8 cellular contexts compared by ENCODE assay signal in genomic region chr16:21517263-21517662, GRCh38.
DNase-seq lines count a peak whose midpoint lies in the region; ATAC-seq and TF ChIP-seq lines count a peak whose summit lies in the region.
"Not testable (repeated sequence)": the region's sequence is repeated elsewhere in the genome, so short reads cannot be mapped to it uniquely, and the experiment has no call there.

No MANE protein-coding gene starts in this region.

- H3K27ac ChIP-seq in 22Rv1 = peak overlapping the region; percentile 86; the same call in 1 of the 2 replicates
- H3K27ac ChIP-seq in H9 (ENCODE audit: insufficient read length, low read depth, low read length); KMS-11: not testable (repeated sequence)
- peak overlapping the region; percentile 74 to 76 for H3K27ac ChIP-seq in ascending aorta
- H3K27ac ChIP-seq in heart right ventricle = peak overlapping the region in 7 of 10 donors; percentile 63 to 92 (median 76)
- peak overlapping the region; percentile 94 for H3K27ac ChIP-seq in psoas muscle

- H3K27me3 Mint-ChIP-seq in H9 (ENCODE audit: low read depth); T-helper 1 cell treated with Interleukin-12 subunit alpha and Interleukin-12 subunit beta and Interleukin-4 antibody, amounts not matched to agents 30 μg/mL and 1 μg/mL, for 36 hours (ENCODE audit: low read depth): not testable (repeated sequence)

- H3K4me1 Mint-ChIP-seq in H9 = peaks cover 41 to 53% of the 10 kb centered on the region in 2 experiments
- peaks cover 35% of the 10 kb centered on the region for H3K4me1 Mint-ChIP-seq in T-helper 1 cell treated with Interleukin-12 subunit alpha and Interleukin-12 subunit beta and Interleukin-4 antibody, amounts not matched to agents 30 μg/mL and 1 μg/mL, for 36 hours (ENCODE audit: low read depth)

- H2AFZ ChIP-seq in H9 (ENCODE audit: low read length); KMS-11 (ENCODE audit: low read depth): not testable (repeated sequence)

- H3K27ac Mint-ChIP-seq in H9 = not testable (repeated sequence)
- peak overlapping the region; percentile 72 for H3K27ac Mint-ChIP-seq in T-helper 1 cell treated with Interleukin-12 subunit alpha and Interleukin-12 subunit beta and Interleukin-4 antibody, amounts not matched to agents 30 μg/mL and 1 μg/mL, for 36 hours

- H3K4ac ChIP-seq in H9 (ENCODE audit: low read depth, low read length) = not testable (repeated sequence)

- not testable (repeated sequence) for H3K14ac ChIP-seq in H9 (ENCODE audit: insufficient read depth, low read length)

- not testable (repeated sequence) for H3K23ac ChIP-seq in H9 (ENCODE audit: insufficient read length, low read depth, low read length)

- H4K8ac ChIP-seq in H9 (replicated peaks; ENCODE audit: insufficient read length, low read depth, low read length) = not testable (repeated sequence)

- not testable (repeated sequence) for H3K27me3 ChIP-seq in H9 (ENCODE audit: insufficient read depth, low read length); KMS-11 (ENCODE audit: insufficient read depth, low read depth); ascending aorta; heart right ventricle; psoas muscle (ENCODE audit: insufficient read depth in 3 of 3, low read length in 2 of 3)

- not testable (repeated sequence) for H2AK5ac ChIP-seq in H9 (ENCODE audit: insufficient read length, low read length)

- H3K36me3 Mint-ChIP-seq in H9 (ENCODE audit: insufficient read depth in 1 of 3, low read depth in 3 of 3) = peaks cover 28 to 52% (median 31%) of the 10 kb centered on the region in 3 experiments
- peaks cover 20% of the 10 kb centered on the region for H3K36me3 Mint-ChIP-seq in T-helper 1 cell treated with Interleukin-12 subunit alpha and Interleukin-12 subunit beta and Interleukin-4 antibody, amounts not matched to agents 30 μg/mL and 1 μg/mL, for 36 hours (ENCODE audit: low read depth)

- intact Hi-C loops in ascending aorta (cut with DNase I); heart right ventricle (cut with DNase I); psoas muscle (cut with DNase I): not testable (repeated sequence)

- H3K23me2 ChIP-seq in H9 (ENCODE audit: insufficient read length, low read depth, low read length, poor library complexity, severe bottlenecking) = peaks cover 13% of the 10 kb centered on the region

- WGBS in H9 (ENCODE audit: extremely low coverage, insufficient read length, low lambda C conversion rate) = no CpG with 5 or more reads among the region's 10 CpGs
- WGBS in heart right ventricle, 2 donors = 85 to 87% methylated on average over 10 of the region's 10 CpGs
- WGBS in psoas muscle, 3 donors = 63 to 90% (median 67%) methylated on average over 10 of the region's 10 CpGs

- ATAC-seq in GM18498 (IDR thresholded peaks at IDR 0.05; ENCODE audit: unreplicated experiment) = peak; percentile 19
- ATAC-seq in heart right ventricle = not testable (repeated sequence)
- ATAC-seq in psoas muscle = peak in 1 of 4 donors; percentile 39

- not testable (repeated sequence) for H4K20me1 ChIP-seq in H9 (ENCODE audit: control insufficient read depth, insufficient read depth, insufficient read length)
- H4K20me1 ChIP-seq in KMS-11 (ENCODE audit: insufficient read depth) = peaks cover 43% of the 10 kb centered on the region

- H2BK5ac ChIP-seq in H9 (ENCODE audit: insufficient read length, low read length) = not testable (repeated sequence)

- H3K18ac ChIP-seq in H9 (ENCODE audit: insufficient read length, low read depth, low read length) = not testable (repeated sequence)

- H2BK12ac ChIP-seq in H9 (ENCODE audit: insufficient read length, low read depth, low read length) = not testable (repeated sequence)

- TF ChIP-seq CTCF in 22Rv1 (IDR thresholded peaks at IDR 0.05); H9 (conservative IDR thresholded peaks at IDR 0.05); KMS-11 (conservative IDR thresholded peaks at IDR 0.05; ENCODE audit: low read depth, low read length); ascending aorta (IDR thresholded peaks at IDR 0.05); heart right ventricle (IDR thresholded peaks at IDR 0.05); psoas muscle (IDR thresholded peaks at IDR 0.05): not testable (repeated sequence)

- not testable (repeated sequence) for H3K4me3 ChIP-seq in KMS-11 (IDR thresholded peaks at IDR 0.05; ENCODE audit: insufficient read depth, low read depth, low read length)
- peak overlapping the region in 1 of 2 donors; percentile 34 for H3K4me3 ChIP-seq in ascending aorta
- H3K4me3 ChIP-seq in heart right ventricle = peak overlapping the region in 6 of 10 donors; percentile 1 to 26 (median 10)
- H3K4me3 ChIP-seq in psoas muscle = peak overlapping the region; percentile 52

- not testable (repeated sequence) for H3T11ph ChIP-seq in H9 (ENCODE audit: low read length)

- H3K56ac ChIP-seq in H9 (ENCODE audit: insufficient read length, low read depth, low read length) = not testable (repeated sequence)

- H3K4me1 ChIP-seq in H9 (ENCODE audit: insufficient read depth, low read length) = not testable (repeated sequence)
- peaks cover 34% of the 10 kb centered on the region for H3K4me1 ChIP-seq in KMS-11 (ENCODE audit: low read depth, poor library complexity, severe bottlenecking)
- H3K4me1 ChIP-seq in ascending aorta = peaks cover 8 to 41% of the 10 kb centered on the region in 2 donors
- peaks cover 28 to 85% (median 69%) of the 10 kb centered on the region in 9 donors for H3K4me1 ChIP-seq in heart right ventricle
- peaks cover 16% of the 10 kb centered on the region for H3K4me1 ChIP-seq in psoas muscle

- H3K4me2 ChIP-seq in H9 (ENCODE audit: insufficient read depth, insufficient read length, low read length) = not testable (repeated sequence)
- H3K4me2 ChIP-seq in KMS-11 = peak overlapping the region; percentile 67; the same call in 1 of the 2 replicates

- peaks cover 45% of the 10 kb centered on the region; the same call in 1 of the 2 replicates for H3K79me2 ChIP-seq in H9 (ENCODE audit: insufficient read depth, low read length)
- H3K79me2 ChIP-seq in KMS-11 (ENCODE audit: insufficient read depth, low read depth) = peaks cover 75% of the 10 kb centered on the region

- not testable (repeated sequence) for H2BK120ac ChIP-seq in H9 (ENCODE audit: low read depth, low read length, poor library complexity, severe bottlenecking)

- peaks cover 20% of the 10 kb centered on the region; the same call in 1 of the 2 replicates for H3K36me3 ChIP-seq in KMS-11 (ENCODE audit: insufficient read depth)
- H3K36me3 ChIP-seq in ascending aorta; psoas muscle (ENCODE audit: insufficient read depth in 1 of 2, low read depth in 1 of 2): not testable (repeated sequence)
- peaks cover 0 to 11% (median 0%) of the 10 kb centered on the region in 9 donors for H3K36me3 ChIP-seq in heart right ventricle

- not testable (repeated sequence) for H3K9me3 Mint-ChIP-seq in H9; T-helper 1 cell treated with Interleukin-12 subunit alpha and Interleukin-12 subunit beta and Interleukin-4 antibody, amounts not matched to agents 30 μg/mL and 1 μg/mL, for 36 hours

- H4K5ac ChIP-seq in H9 (ENCODE audit: insufficient read length, low read depth, low read length) = not testable (repeated sequence)

- not testable (repeated sequence) for DNase-seq in H9; ascending aorta (ENCODE audit: low spot score in 2 of 2); heart right ventricle
- peak in 1 of 2 donors; percentile 57 for DNase-seq in psoas muscle

- H3K79me1 ChIP-seq in H9 (ENCODE audit: insufficient read depth, low read depth, low read length, poor library complexity, severe bottlenecking) = not testable (repeated sequence)

- not testable (repeated sequence) for H4K91ac ChIP-seq in H9 (ENCODE audit: insufficient read length, low read depth, low read length)

- H3K4me3 Mint-ChIP-seq in H9 = peak overlapping the region; percentile 59 to 96
- peak overlapping the region; percentile 53 for H3K4me3 Mint-ChIP-seq in T-helper 1 cell treated with Interleukin-12 subunit alpha and Interleukin-12 subunit beta and Interleukin-4 antibody, amounts not matched to agents 30 μg/mL and 1 μg/mL, for 36 hours

- H2BK20ac ChIP-seq in H9 (ENCODE audit: low read depth, low read length, poor library complexity, severe bottlenecking) = not testable (repeated sequence)

- H3K9ac ChIP-seq in H9 (ENCODE audit: extremely low read depth, insufficient read length, low read length); KMS-11: not testable (repeated sequence)

- H2BK15ac ChIP-seq in H9 (ENCODE audit: low read depth, low read length) = not testable (repeated sequence)

- not testable (repeated sequence) for H3K9me3 ChIP-seq in H9 (ENCODE audit: control insufficient read depth, low read depth, low read length); ascending aorta; heart right ventricle; psoas muscle
